8 cellular contexts compared by ENCODE assay signal in the genomic region with DNA sequence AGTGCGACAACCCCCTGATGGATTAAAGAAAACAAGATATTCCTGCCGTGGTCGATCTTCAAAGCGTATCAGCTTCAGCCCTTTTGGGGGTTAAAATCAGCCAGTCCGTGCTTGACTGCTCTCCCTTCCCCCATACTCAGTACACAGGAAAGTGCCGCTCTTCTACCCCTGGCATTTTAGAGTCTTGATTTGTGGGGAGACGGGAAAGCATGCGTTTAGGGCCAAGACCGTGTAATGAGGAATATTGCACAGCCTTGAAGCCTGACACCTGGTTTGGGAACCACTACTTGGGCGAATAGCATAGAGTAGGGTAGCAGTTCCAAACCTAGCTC. TPM values are rescaled to one million over a fixed set of nuclear protein-coding genes. Genes with fewer than 3 reads are reported as not detected.
DNase-seq lines count a peak whose midpoint lies in the region; TF ChIP-seq lines count a peak whose summit lies in the region.

No MANE protein-coding gene starts in this region.

- H3K27ac Mint-ChIP-seq in Caco-2 (ENCODE audit: unreplicated experiment) (peak overlapping the region; percentile 99), endodermal cell (peak overlapping the region; percentile 100), osteocyte (ENCODE audit: unreplicated experiment) (peak overlapping the region; percentile 100)

- H3K9me3 ChIP-seq in Caco-2: no peaks in the 10 kb centered on the region
- H3K9me3 ChIP-seq in endodermal cell (ENCODE audit: control insufficient read depth, low read length): no peaks in the 10 kb centered on the region

- no peaks in the 10 kb centered on the region for H3K27me3 ChIP-seq in Caco-2 (replicated peaks; ENCODE audit: control insufficient read depth, insufficient read depth, low read length)
- H3K27me3 ChIP-seq in endodermal cell (ENCODE audit: control insufficient read depth, insufficient read depth, low read length, poor library complexity, severe bottlenecking): peaks cover 30% of the 10 kb centered on the region

- no peak for TF ChIP-seq CTCF in Caco-2 (IDR thresholded peaks at IDR 0.05; ENCODE audit: insufficient read depth in 1 of 2, low read depth in 1 of 2, low read length in 1 of 2, severe bottlenecking in 1 of 2, unreplicated experiment in 1 of 2)
- TF ChIP-seq CTCF in NB4 (IDR thresholded peaks at IDR 0.05; ENCODE audit: low read depth, low read length): no peak
- TF ChIP-seq CTCF in endodermal cell (conservative IDR thresholded peaks at IDR 0.05): no peak
- TF ChIP-seq CTCF in osteocyte (IDR thresholded peaks at IDR 0.05): no peak

- H3K4me3 ChIP-seq in Caco-2 (ENCODE audit: low read depth, low read length) (peak overlapping the region; percentile 87), NB4 (ENCODE audit: low read depth, low read length) (peak overlapping the region; percentile 88), endodermal cell (ENCODE audit: low read length) (peak overlapping the region; percentile 93)

- H3K36me3 ChIP-seq in Caco-2 (ENCODE audit: control insufficient read depth, insufficient read depth, low read length) (no peaks in the 10 kb centered on the region), endodermal cell (ENCODE audit: control insufficient read depth, insufficient read depth, low read length) (no peaks in the 10 kb centered on the region)

- BruUV-seq in Caco-2 (replicated peaks; lab: Mats Ljungman, UMichigan): TSS peak; percentile 91

- no peak overlapping the region for H3K27ac ChIP-seq in endodermal cell (ENCODE audit: low read depth, low read length)

- POLR2A ChIA-PET in Caco-2 (lab: Charles Lee): interaction anchor here (0.6 kb wide), 1 partner anchor 755 kb away, joined by 14 read pairs; a partner anchor contains a TSS

- H3K9me3 Mint-ChIP-seq in Caco-2 (ENCODE audit: unreplicated experiment) (no peaks in the 10 kb centered on the region), endodermal cell (no peaks in the 10 kb centered on the region), osteocyte (ENCODE audit: unreplicated experiment) (no peaks in the 10 kb centered on the region)

- CTCF ChIA-PET in Caco-2 (lab: Charles Lee): no interaction called here

- peaks cover 13% of the 10 kb centered on the region for H3K4me1 Mint-ChIP-seq in Caco-2 (ENCODE audit: low read depth, unreplicated experiment)
- peaks cover 8% of the 10 kb centered on the region for H3K4me1 Mint-ChIP-seq in endodermal cell
- peaks cover 35% of the 10 kb centered on the region for H3K4me1 Mint-ChIP-seq in osteocyte (ENCODE audit: unreplicated experiment)

- 12 to 29% methylated on average over 5 to 10 of the region's 10 CpGs for WGBS in endodermal cell (ENCODE audit: insufficient coverage in 1 of 2, insufficient read length in 1 of 2), 2 experiments

- intact Hi-C loops in Caco-2 (cut with micrococcal nuclease; ENCODE audit: unreplicated experiment): loop anchor here (2.0 kb wide), 2 partner anchors 28 to 54 kb away; a partner anchor contains a TSS

- H3K27me3 Mint-ChIP-seq in Caco-2 (ENCODE audit: insufficient read depth, unreplicated experiment) (no peaks in the 10 kb centered on the region), endodermal cell (ENCODE audit: insufficient read depth) (peaks cover 29% of the 10 kb centered on the region), osteocyte (ENCODE audit: unreplicated experiment) (peaks cover 8% of the 10 kb centered on the region)

- TF ChIP-seq POLR2A in NB4 (IDR thresholded peaks at IDR 0.05; ENCODE audit: extremely low read depth, insufficient read length): no peak

- H3K36me3 Mint-ChIP-seq in Caco-2 (ENCODE audit: insufficient read depth, unreplicated experiment): peaks cover 12% of the 10 kb centered on the region
- H3K36me3 Mint-ChIP-seq in endodermal cell (ENCODE audit: low read depth): no peaks in the 10 kb centered on the region
- peaks cover 3% of the 10 kb centered on the region for H3K36me3 Mint-ChIP-seq in osteocyte (ENCODE audit: unreplicated experiment)

- H3K4me3 Mint-ChIP-seq in Caco-2 (ENCODE audit: unreplicated experiment) (peak overlapping the region; percentile 97), endodermal cell (peak overlapping the region; percentile 98), osteocyte (ENCODE audit: unreplicated experiment) (peak overlapping the region; percentile 100)

- DNase-seq in Caco-2: no peak
- DNase-seq in NB4 (ENCODE audit: low read depth): no peak
- no peak for DNase-seq in endodermal cell
- DNase-seq in osteocyte (ENCODE audit: extremely low spot score, unreplicated experiment): no peak
- no peak for DNase-seq in NOMO-1 (lab: John Stamatoyannopoulos, UW; ENCODE audit: unreplicated experiment in 2 of 2)
- no peak for DNase-seq in activated gamma-delta T cell (lab: John Stamatoyannopoulos, UW)
- no peak for DNase-seq in C1 segment of cervical spinal cord (lab: John Stamatoyannopoulos, UW)
- DNase-seq in stimulated activated CD4-positive, alpha-beta T cell treated with anti-CD3 and anti-CD28 coated beads, Interleukin-1b, Interleukin-23, amount 100 ng/mL, for 48 hours: no peak

- no peaks in the 10 kb centered on the region; the same call in 1 of the 2 replicates for H3K4me1 ChIP-seq in Caco-2
- no peaks in the 10 kb centered on the region for H3K4me1 ChIP-seq in endodermal cell (ENCODE audit: control insufficient read depth, insufficient read depth, low read length)

- peak overlapping the region; percentile 90 for H3K9ac ChIP-seq in endodermal cell (ENCODE audit: extremely low read depth, low read length, poor library complexity, severe bottlenecking)

RNA-seq across cellular contexts. Expression of a gene that starts 0.5 kb away (rescaled TPM):
- 50.9 and 62.0 TPM in 2 replicates for total RNA-seq in Caco-2 (2022)
- 10 to 100 TPM; 44.5 to 48.3 TPM for total RNA-seq in endodermal cell
- 34.2 TPM for polyA plus RNA-seq in endodermal cell (2013, experiment 1 of 2)
- polyA plus RNA-seq in endodermal cell (2013, experiment 2 of 2): 28.6 TPM
- total RNA-seq in osteocyte: 42.9 and 54.2 TPM in 2 replicates

RNA-seq across cellular contexts. Expression of a gene that starts 29.0 kb away (rescaled TPM):
- 55.5 and 73.8 TPM in 2 replicates for total RNA-seq in Caco-2 (2022)
- total RNA-seq in endodermal cell: not detected
- polyA plus RNA-seq in endodermal cell (2013, experiment 1 of 2): 0.21 TPM
- polyA plus RNA-seq in endodermal cell (2013, experiment 2 of 2): 0.21 TPM
- total RNA-seq in osteocyte: 0.18 and 0.24 TPM in 2 replicates

RNA-seq across cellular contexts. Expression of a gene that starts 52.3 kb away (rescaled TPM):
- total RNA-seq in Caco-2 (2022) (not detected in 2 replicates), endodermal cell (not detected), osteocyte (not detected in 2 replicates)
- not detected for polyA plus RNA-seq in endodermal cell (2013, experiment 1 of 2)
- not detected for polyA plus RNA-seq in endodermal cell (2013, experiment 2 of 2)

Comparison
In these comparisons a context has a peak if more than half of its experiments do, and no peak if none do; other contexts are left out.
1. RNA of a gene that starts 29.0 kb away (total RNA-seq): 55.5 to 73.8 TPM in Caco-2; 0.18 to 0.24 TPM in osteocyte and not detected in endodermal cell; every median in the first group is over 10 times any median in the second.
2. Peak in every context shown above with its lines, with median percentiles within 50 percentile points of each other: H3K4me3 ChIP-seq, H3K27ac Mint-ChIP-seq and H3K4me3 Mint-ChIP-seq.